9 cellular contexts compared by ENCODE assay signal in genomic region chr2:121595012-121595891, GRCh38. TPM values are rescaled to one million over a fixed set of nuclear protein-coding genes. Genes with fewer than 3 reads are reported as not detected.
A peak's percentile ranks its signal among the peaks of the same experiment; 100 is the strongest.
DNase-seq lines count a peak whose midpoint lies in the region; ATAC-seq and TF ChIP-seq lines count a peak whose summit lies in the region.
"Had no signal": no experiment of that assay in that cellular context is flagged by ENCODE, and none has a peak within 500 bp of the region (broad histone marks: within the 10 kb centered on the region; RNA-seq: fewer than 3 reads in every experiment).

No MANE protein-coding gene starts in this region.

- H3K9me3 Mint-ChIP-seq in activated naive CD8-positive, alpha-beta T cell treated with anti-CD3 and anti-CD28 coated beads for 36 hours, result no peaks in the 10 kb centered on the region
- H3K9me3 Mint-ChIP-seq in naive thymus-derived CD4-positive, alpha-beta T cell, result no peaks in the 10 kb centered on the region

- H3K9me3 ChIP-seq in naive thymus-derived CD4-positive, alpha-beta T cell (ENCODE audit: control insufficient read depth in 2 of 3, low read length in 3 of 3), result no peaks in the 10 kb centered on the region

- H3K4me3 Mint-ChIP-seq in activated naive CD8-positive, alpha-beta T cell treated with anti-CD3 and anti-CD28 coated beads for 36 hours, result no peak overlapping the region
- peak overlapping the region in 3 of 10 donors; percentile 75 to 90 (median 75) for H3K4me3 Mint-ChIP-seq in naive thymus-derived CD4-positive, alpha-beta T cell

- intact Hi-C loops in naive thymus-derived CD4-positive, alpha-beta T cell (cut with micrococcal nuclease), result loop anchor here in 1 of 2 donors (5.0 kb wide), 1 partner anchor 37 kb away; no protein-coding TSS in a partner anchor

- H3K27me3 Mint-ChIP-seq in activated naive CD8-positive, alpha-beta T cell treated with anti-CD3 and anti-CD28 coated beads for 36 hours, result no peaks in the 10 kb centered on the region
- H3K27me3 Mint-ChIP-seq in naive thymus-derived CD4-positive, alpha-beta T cell, result no peaks in the 10 kb centered on the region

- CTCF ChIA-PET in naive thymus-derived CD4-positive, alpha-beta T cell (lab: Charles Lee), result no interaction called here

- H3K36me3 ChIP-seq in naive thymus-derived CD4-positive, alpha-beta T cell (ENCODE audit: control insufficient read depth in 2 of 3, insufficient read depth in 3 of 3, low read length in 3 of 3), result no peaks in the 10 kb centered on the region

- H3K27ac Mint-ChIP-seq in activated naive CD8-positive, alpha-beta T cell treated with anti-CD3 and anti-CD28 coated beads for 36 hours, result peak overlapping the region; percentile 94
- peak overlapping the region; percentile 10 to 96 (median 77) for H3K27ac Mint-ChIP-seq in naive thymus-derived CD4-positive, alpha-beta T cell

- DNase-seq in DMS53 treated with DMSO at 0.1 percent for 48 hours (lab: John Stamatoyannopoulos, UW; ENCODE audit: unreplicated experiment) (peak; percentile 62), foreskin fibroblast (no peak), amygdala (lab: John Stamatoyannopoulos, UW) (no peak)
- DNase-seq in activated naive CD8-positive, alpha-beta T cell treated with anti-CD3 and anti-CD28 coated beads for 36 hours, result no peak
- DNase-seq in naive thymus-derived CD4-positive, alpha-beta T cell, result no peak
- DNase-seq: stimulated activated naive CD4-positive, alpha-beta T cell had no signal

- TF ChIP-seq CTCF in foreskin fibroblast (IDR thresholded peaks at IDR 0.05; ENCODE audit: low read depth, low read length), result no peak

- H3K4me3 ChIP-seq in naive thymus-derived CD4-positive, alpha-beta T cell (ENCODE audit: low read length), result no peak overlapping the region
- no peak overlapping the region for H3K4me3 ChIP-seq in foreskin fibroblast (ENCODE audit: low read depth in 1 of 2, low read length in 2 of 2)

- H3K27ac ChIP-seq in naive thymus-derived CD4-positive, alpha-beta T cell (ENCODE audit: low read depth, low read length), result no peak overlapping the region

- ATAC-seq in HG02981 (IDR thresholded peaks at IDR 0.05; ENCODE audit: unreplicated experiment), result peak; percentile 31
- ATAC-seq in naive thymus-derived CD4-positive, alpha-beta T cell, result no peak
- no peak for ATAC-seq in HG02610 (IDR thresholded peaks at IDR 0.05; ENCODE audit: unreplicated experiment)
- ATAC-seq in GM21717 (IDR thresholded peaks at IDR 0.05; ENCODE audit: unreplicated experiment), result no peak

- POLR2A ChIA-PET in naive thymus-derived CD4-positive, alpha-beta T cell (lab: Charles Lee), result no interaction called here

- peaks cover 41% of the 10 kb centered on the region for H3K4me1 Mint-ChIP-seq in activated naive CD8-positive, alpha-beta T cell treated with anti-CD3 and anti-CD28 coated beads for 36 hours
- peaks cover 23 to 58% (median 51%) of the 10 kb centered on the region in 7 donors for H3K4me1 Mint-ChIP-seq in naive thymus-derived CD4-positive, alpha-beta T cell

- H3K4me1 ChIP-seq in naive thymus-derived CD4-positive, alpha-beta T cell (ENCODE audit: control insufficient read depth in 2 of 2, insufficient read depth in 2 of 2, low read length in 2 of 2), result peaks cover 6 to 14% of the 10 kb centered on the region in 2 donors

- H3K36me3 Mint-ChIP-seq in activated naive CD8-positive, alpha-beta T cell treated with anti-CD3 and anti-CD28 coated beads for 36 hours, result peaks cover 2% of the 10 kb centered on the region
- peaks cover 0 to 8% (median 0%) of the 10 kb centered on the region in 5 donors for H3K36me3 Mint-ChIP-seq in naive thymus-derived CD4-positive, alpha-beta T cell

- no peaks in the 10 kb centered on the region for H3K27me3 ChIP-seq in naive thymus-derived CD4-positive, alpha-beta T cell (ENCODE audit: control insufficient read depth in 2 of 2, insufficient read depth in 2 of 2, low read length in 2 of 2)

RNA-seq across cellular contexts. Expression of gene CLASP1, which starts 54.0 kb away (rescaled TPM):
- 10 to 100 TPM; 44.7 to 45.5 TPM for total RNA-seq in activated naive CD8-positive, alpha-beta T cell treated with anti-CD3 and anti-CD28 coated beads for 36 hours
- 10 to 100 TPM; 58.8 to 76.3 (median 62.7) TPM for total RNA-seq in naive thymus-derived CD4-positive, alpha-beta T cell
- 10 to 100 TPM; 13.8 to 16.1 TPM for polyA plus RNA-seq in naive thymus-derived CD4-positive, alpha-beta T cell
